17 cellular contexts compared by ENCODE assay signal in genomic region chr19:38245826-38246498, GRCh38. TPM values are rescaled to one million over a fixed set of nuclear protein-coding genes. Genes with fewer than 3 reads are reported as not detected.
DNase-seq lines count a peak whose midpoint lies in the region; ATAC-seq and TF ChIP-seq lines count a peak whose summit lies in the region.
"Had no signal": no experiment of that assay in that cellular context is flagged by ENCODE, and none has a peak within 500 bp of the region (broad histone marks: within the 10 kb centered on the region; RNA-seq: fewer than 3 reads in every experiment).

No MANE protein-coding gene starts in this region.

- H3K27ac Mint-ChIP-seq in naive B cell: peak overlapping the region in 4 of 6 donors; percentile 6 to 76 (median 58)
- H3K27ac Mint-ChIP-seq in activated naive CD4-positive, alpha-beta T cell treated with anti-CD3 and anti-CD28 coated beads, Interleukin-2, amount 10 ng/mL, durations not matched to agents 7 days and 5 days: no peak overlapping the region

- CTCF ChIA-PET in activated naive CD4-positive, alpha-beta T cell treated with anti-CD3 and anti-CD28 coated beads, Interleukin-2, amount 10 ng/mL, durations not matched to agents 7 days and 5 days (lab: Charles Lee): interaction anchor here (0.8 kb wide), 1 partner anchor 85 kb away, joined by 3 read pairs; no protein-coding TSS in a partner anchor

- no peaks in the 10 kb centered on the region for H3K9me3 ChIP-seq in left ventricle myocardium inferior (replicated peaks)
- no peaks in the 10 kb centered on the region for H3K9me3 ChIP-seq in ascending aorta
- no peaks in the 10 kb centered on the region for H3K9me3 ChIP-seq in uterus
- H3K9me3 ChIP-seq: heart left ventricle, left lung, neutrophil had no signal

- H3K27ac ChIP-seq in left ventricle myocardium inferior (replicated peaks) (peak overlapping the region; percentile 95), ascending aorta (peak overlapping the region; percentile 90 to 99), uterus (peak overlapping the region; percentile 25 to 53)
- H3K27ac ChIP-seq: left lung, neutrophil, SK-N-MC had no signal

- H3K9me3 Mint-ChIP-seq in naive B cell: no peaks in the 10 kb centered on the region
- no peaks in the 10 kb centered on the region for H3K9me3 Mint-ChIP-seq in activated naive CD4-positive, alpha-beta T cell treated with anti-CD3 and anti-CD28 coated beads, Interleukin-2, amount 10 ng/mL, durations not matched to agents 7 days and 5 days

- peak; percentile 45 for DNase-seq in left ventricle myocardium inferior
- DNase-seq in Right ventricle myocardium inferior (ENCODE audit: missing footprints): no peak
- peak in 1 of 2 donors; percentile 87 for DNase-seq in ascending aorta (ENCODE audit: low spot score in 2 of 2)
- DNase-seq in naive B cell: no peak
- no peak for DNase-seq in uterus
- DNase-seq in activated naive CD4-positive, alpha-beta T cell treated with anti-CD3 and anti-CD28 coated beads, Interleukin-2, amount 10 ng/mL, durations not matched to agents 7 days and 5 days: no peak
- no peak for DNase-seq in activated gamma-delta T cell treated with Interleukin-2 at 50 U/mL for 16 hours
- no peak for DNase-seq in NCI-H2081 (lab: John Stamatoyannopoulos, UW)
- DNase-seq: activated T-cell treated with anti-CD3 and anti-CD28 coated beads, Interleukin-2, amount 50 U/mL, for 1 hour; left lung; NCI-H1436; NCI-H82; stimulated activated CD4-positive, alpha-beta T cell treated with anti-CD3 and anti-CD28 coated beads, Interleukin-15, amount 100 ng/mL, for 24 hours had no signal

- H3K4me3 Mint-ChIP-seq in naive B cell: peak overlapping the region in 1 of 8 donors; percentile 36
- no peak overlapping the region for H3K4me3 Mint-ChIP-seq in activated naive CD4-positive, alpha-beta T cell treated with anti-CD3 and anti-CD28 coated beads, Interleukin-2, amount 10 ng/mL, durations not matched to agents 7 days and 5 days

- H3K4me1 ChIP-seq in left ventricle myocardium inferior (peaks cover 69% of the 10 kb centered on the region), ascending aorta (peaks cover 18 to 63% of the 10 kb centered on the region in 2 donors), uterus (no peaks in the 10 kb centered on the region)

- peaks cover 0 to 7% of the 10 kb centered on the region in 2 donors for H3K36me3 Mint-ChIP-seq in naive B cell
- H3K36me3 Mint-ChIP-seq in activated naive CD4-positive, alpha-beta T cell treated with anti-CD3 and anti-CD28 coated beads, Interleukin-2, amount 10 ng/mL, durations not matched to agents 7 days and 5 days: no peaks in the 10 kb centered on the region

- TF ChIP-seq CTCF in left ventricle myocardium inferior (IDR thresholded peaks at IDR 0.05; ENCODE audit: borderline replicate concordance): no peak
- TF ChIP-seq CTCF in ascending aorta (IDR thresholded peaks at IDR 0.05): no peak
- no peak for TF ChIP-seq CTCF in uterus (IDR thresholded peaks at IDR 0.05)

- H3K27me3 ChIP-seq in left ventricle myocardium inferior (ENCODE audit: low read depth) (no peaks in the 10 kb centered on the region), ascending aorta (no peaks in the 10 kb centered on the region), uterus (no peaks in the 10 kb centered on the region)
- H3K27me3 ChIP-seq: heart left ventricle, left lung had no signal

- H3K4me1 Mint-ChIP-seq in naive B cell: peaks cover 7 to 26% (median 23%) of the 10 kb centered on the region in 3 donors
- H3K4me1 Mint-ChIP-seq in activated naive CD4-positive, alpha-beta T cell treated with anti-CD3 and anti-CD28 coated beads, Interleukin-2, amount 10 ng/mL, durations not matched to agents 7 days and 5 days: peaks cover 2% of the 10 kb centered on the region

- intact Hi-C loops in left ventricle myocardium inferior (cut with micrococcal nuclease): no loop called here
- intact Hi-C loops in Right ventricle myocardium inferior (cut with DNase I): no loop called here
- intact Hi-C loops in ascending aorta (cut with DNase I): loop anchor here (1.0 to 5.0 kb wide), 5 partner anchors 7 to 141 kb away; partner anchors contain the start of genes CATSPERG, GGN and SPRED3
- intact Hi-C loops in uterus (cut with DNase I; ENCODE audit: low total_unique reads): no loop called here

- H3K27me3 Mint-ChIP-seq in naive B cell: no peaks in the 10 kb centered on the region
- peaks cover 2% of the 10 kb centered on the region for H3K27me3 Mint-ChIP-seq in activated naive CD4-positive, alpha-beta T cell treated with anti-CD3 and anti-CD28 coated beads, Interleukin-2, amount 10 ng/mL, durations not matched to agents 7 days and 5 days

- H3K36me3 ChIP-seq in left ventricle myocardium inferior: no peaks in the 10 kb centered on the region
- peaks cover 4 to 21% of the 10 kb centered on the region in 2 donors for H3K36me3 ChIP-seq in ascending aorta
- no peaks in the 10 kb centered on the region for H3K36me3 ChIP-seq in uterus
- H3K36me3 ChIP-seq: heart left ventricle, left lung, neutrophil had no signal

- no peak for ATAC-seq in Right ventricle myocardium inferior
- ATAC-seq in naive B cell (ENCODE audit: low read depth in 2 of 2): no peak

- no peak overlapping the region for H3K4me3 ChIP-seq in left ventricle myocardium inferior
- peak overlapping the region in 1 of 2 donors; percentile 6 for H3K4me3 ChIP-seq in ascending aorta
- no peak overlapping the region for H3K4me3 ChIP-seq in uterus
- H3K4me3 ChIP-seq: heart left ventricle, left lung, SK-N-MC had no signal

- no peak for TF ChIP-seq POLR2A in uterus (IDR thresholded peaks at IDR 0.05)

RNA-seq across cellular contexts. Expression of gene PPP1R14A, which starts 10.2 kb away (rescaled TPM):
- total RNA-seq in left ventricle myocardium inferior (33.3 TPM), Right ventricle myocardium inferior (35.9 TPM), ascending aorta (1,072 TPM), uterus (100 to 1,000 TPM in 3 of 4 donors, 1 to 10 TPM in 1; 9.3 to 225 (median 172) TPM)
- 10 to 100 TPM; 25.4 to 88.1 (median 58.8) TPM for polyA plus RNA-seq in naive B cell (ENCODE audit: low read depth in 6 of 6)
- total RNA-seq: A673 had no signal

RNA-seq across cellular contexts. Expression of gene SPINT2, which starts 18.4 kb away (rescaled TPM):
- total RNA-seq in left ventricle myocardium inferior: 6.8 TPM
- 9.1 TPM for total RNA-seq in Right ventricle myocardium inferior
- total RNA-seq in ascending aorta: 193 TPM
- 100 to 1,000 TPM; 163 to 235 (median 190) TPM for polyA plus RNA-seq in naive B cell (ENCODE audit: low read depth in 6 of 6)
- 10 to 100 TPM; 11.8 to 72.8 (median 29.4) TPM for total RNA-seq in uterus
- total RNA-seq: A673 had no signal

RNA-seq across cellular contexts. Expression of gene DPF1, which starts 21.9 kb away (rescaled TPM):
- total RNA-seq in left ventricle myocardium inferior (0.49 TPM), Right ventricle myocardium inferior (0.11 TPM), ascending aorta (not detected), uterus (1 to 10 TPM in 1 of 4 donors, under 1 TPM in 1, not detected in 2; 0.85 to 4.2 TPM)
- polyA plus RNA-seq in naive B cell (ENCODE audit: low read depth in 6 of 6): under 1 TPM in 2 of 6 donors, not detected in 4; 0.20 to 0.41 TPM

RNA-seq across cellular contexts. Expression of gene C19orf33, which starts 58.1 kb away (rescaled TPM):
- 1.6 TPM for total RNA-seq in left ventricle myocardium inferior
- 6.7 TPM for total RNA-seq in Right ventricle myocardium inferior
- not detected for total RNA-seq in ascending aorta
- polyA plus RNA-seq in naive B cell (ENCODE audit: low read depth in 6 of 6): 1 to 10 TPM in 3 of 6 donors, not detected in 3; 1.1 to 3.9 (median 1.2) TPM
- 10 to 100 TPM in 1 of 4 donors, 1 to 10 TPM in 2, not detected in 1; 2.9 to 15.3 (median 4.1) TPM for total RNA-seq in uterus
- total RNA-seq: A673 had no signal

Comparison
In these comparisons a context has a peak if more than half of its experiments do, and no peak if none do; other contexts are left out.
1. H3K27ac ChIP-seq: peak in every context shown above with its lines; median percentile 95 in left ventricle myocardium inferior; 94 in ascending aorta; 39 in uterus.